Comparison of ENCODE assay signal across 11 cellular contexts in the genomic region with DNA sequence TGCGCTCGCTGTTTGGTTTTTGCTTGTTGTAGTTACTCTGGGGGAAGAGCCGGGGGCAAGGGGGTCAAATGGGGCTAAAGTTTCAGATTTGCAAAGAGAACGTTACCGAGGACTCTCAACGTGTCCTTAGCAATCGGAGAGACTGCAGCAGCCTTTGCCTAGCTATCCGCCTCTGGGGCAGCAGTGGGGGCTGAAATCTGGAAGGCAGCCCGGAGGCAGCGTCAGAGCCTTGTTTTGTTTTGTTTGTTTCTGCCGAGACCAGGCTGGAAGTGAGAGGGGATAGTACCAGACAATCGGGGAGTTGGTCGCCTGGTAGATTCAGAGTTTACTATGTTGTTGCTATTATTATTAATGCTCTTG. TPM values are rescaled to one million over a fixed set of nuclear protein-coding genes. Genes with fewer than 3 reads are reported as not detected.
DNase-seq lines count a peak whose midpoint lies in the region; ATAC-seq and TF ChIP-seq lines count a peak whose summit lies in the region.
"Had no signal": no experiment of that assay in that cellular context is flagged by ENCODE, and none has a peak within 500 bp of the region (broad histone marks: within the 10 kb centered on the region; RNA-seq: fewer than 3 reads in every experiment).

No MANE protein-coding gene starts in this region.

- no peak for DNase-seq in AG10803 (ENCODE audit: low read depth)
- DNase-seq in anterior cingulate cortex (lab: John Stamatoyannopoulos, UW) = peak in 53 of 58 donors; percentile 20 to 82 (median 66)
- DNase-seq in hepatocyte (ENCODE audit: low spot score) = no peak
- peak; percentile 80 for DNase-seq in pons (ENCODE audit: low spot score)
- DNase-seq in body of pancreas = no peak
- DNase-seq in sigmoid colon = no peak
- DNase-seq in SKM-1 (lab: John Stamatoyannopoulos, UW; ENCODE audit: unreplicated experiment) = no peak
- DNase-seq: activated CD4-positive, alpha-beta T cell treated with anti-CD3 and anti-CD28 coated beads for 36 hours had no signal

- H3K36me3 ChIP-seq in hepatocyte (replicated peaks; ENCODE audit: insufficient read depth, low read depth) (no peaks in the 10 kb centered on the region), body of pancreas (replicated peaks in 1 of 2; ENCODE audit: insufficient read depth in 1 of 2, low read depth in 2 of 2) (no peaks in the 10 kb centered on the region), sigmoid colon (no peaks in the 10 kb centered on the region)
- H3K36me3 ChIP-seq: BLaER1 treated with 17β-estradiol and CSF1 and Interleukin-3, amounts not matched to agents 10 nM and 100 nM had no signal

- TF ChIP-seq CTCF in AG10803 (conservative IDR thresholded peaks at IDR 0.05; ENCODE audit: low read length) = no peak
- no peak for TF ChIP-seq CTCF in hepatocyte (IDR thresholded peaks at IDR 0.05; ENCODE audit: poor library complexity)
- TF ChIP-seq CTCF in body of pancreas (IDR thresholded peaks at IDR 0.05) = no peak
- TF ChIP-seq CTCF in sigmoid colon (IDR thresholded peaks at IDR 0.05) = no peak

- no peaks in the 10 kb centered on the region for H4K20me1 ChIP-seq in hepatocyte (ENCODE audit: insufficient read depth, poor library complexity, severe bottlenecking)
- H4K20me1 ChIP-seq: BLaER1 treated with 17β-estradiol and CSF1 and Interleukin-3, amounts not matched to agents 10 nM and 100 nM had no signal

- H3K27ac ChIP-seq in hepatocyte = no peak overlapping the region
- H3K27ac ChIP-seq in body of pancreas = no peak overlapping the region
- H3K27ac ChIP-seq in sigmoid colon = no peak overlapping the region
- H3K27ac ChIP-seq: BLaER1 treated with 17β-estradiol and CSF1 and Interleukin-3, amounts not matched to agents 10 nM and 100 nM; RWPE1 had no signal

- peak overlapping the region; percentile 22 for H2AFZ ChIP-seq in hepatocyte

- H3K4me1 ChIP-seq in hepatocyte (ENCODE audit: insufficient read depth) (peaks cover 10% of the 10 kb centered on the region), body of pancreas (peaks cover 14% of the 10 kb centered on the region), sigmoid colon (peaks cover 0 to 14% (median 13%) of the 10 kb centered on the region in 4 donors)
- H3K4me1 ChIP-seq: BLaER1 treated with 17β-estradiol and CSF1 and Interleukin-3, amounts not matched to agents 10 nM and 100 nM had no signal

- H3K27me3 ChIP-seq in hepatocyte (peaks cover 64% of the 10 kb centered on the region), body of pancreas (peaks cover 0 to 6% of the 10 kb centered on the region in 2 donors), sigmoid colon (peaks cover 10 to 45% (median 21%) of the 10 kb centered on the region in 3 donors)
- H3K27me3 ChIP-seq: BLaER1 treated with 17β-estradiol and CSF1 and Interleukin-3, amounts not matched to agents 10 nM and 100 nM had no signal

- no peak for ATAC-seq in body of pancreas
- no peak for ATAC-seq in GM21717 (IDR thresholded peaks at IDR 0.05; ENCODE audit: unreplicated experiment)
- ATAC-seq: activated CD4-positive, alpha-beta T cell treated with anti-CD3 and anti-CD28 coated beads for 36 hours had no signal

- H3K9me3 ChIP-seq in hepatocyte (ENCODE audit: low read depth) (no peaks in the 10 kb centered on the region), body of pancreas (no peaks in the 10 kb centered on the region), sigmoid colon (no peaks in the 10 kb centered on the region)

- 7% methylated on average over 13 of the region's 13 CpGs for WGBS in hepatocyte (ENCODE audit: low lambda C conversion rate, missing lambda C conversion rate)
- 2 to 3% methylated on average over 13 of the region's 13 CpGs for WGBS in body of pancreas, 2 donors
- 4 to 9% methylated on average over 13 of the region's 13 CpGs for WGBS in sigmoid colon, 2 donors

- intact Hi-C loops in body of pancreas (cut with DNase I) (no loop called here), sigmoid colon (cut with DNase I) (no loop called here)

- TF ChIP-seq POLR2A in body of pancreas (IDR thresholded peaks at IDR 0.05) = no peak
- no peak for TF ChIP-seq POLR2A in sigmoid colon (IDR thresholded peaks at IDR 0.05)

- H3K4me3 ChIP-seq in AG10803 (ENCODE audit: low read length) (peak overlapping the region; percentile 52), hepatocyte (peak overlapping the region; percentile 54), body of pancreas (no peak overlapping the region), sigmoid colon (peak overlapping the region in 2 of 4 donors; percentile 21 to 26)
- H3K4me3 ChIP-seq: BLaER1 treated with 17β-estradiol and CSF1 and Interleukin-3, amounts not matched to agents 10 nM and 100 nM had no signal

- TF ChIP-seq EP300 in sigmoid colon (IDR thresholded peaks at IDR 0.05) = no peak

- no peaks in the 10 kb centered on the region for H3K79me2 ChIP-seq in hepatocyte

- no peaks in the 10 kb centered on the region for H3K9me2 ChIP-seq in hepatocyte (replicated peaks; ENCODE audit: insufficient read depth)

- H3K4me2 ChIP-seq in hepatocyte = peak overlapping the region; percentile 95
- H3K4me2 ChIP-seq: BLaER1 treated with 17β-estradiol and CSF1 and Interleukin-3, amounts not matched to agents 10 nM and 100 nM had no signal

RNA-seq across cellular contexts. Expression of a gene that starts 1.2 kb away (rescaled TPM):
- total RNA-seq in hepatocyte (3.5 and 3.6 TPM in 2 replicates), body of pancreas (1 to 10 TPM in 1 of 2 donors, under 1 TPM in 1; 0.26 to 6.3 TPM), sigmoid colon (under 1 TPM in 3 of 4 donors, not detected in 1; under 0.01 to 0.33 (median 0.27) TPM)
- polyA plus RNA-seq in hepatocyte (0.90 and 1.3 TPM in 2 replicates), sigmoid colon (under 1 TPM in 1 of 3 donors, not detected in 2; 0.15 TPM)

Comparison
In these comparisons a context has a peak if more than half of its experiments do, and no peak if none do; other contexts are left out.
1. DNase-seq: peak in anterior cingulate cortex (53 of 58) and pons (single experiment); none in AG10803 (single experiment), hepatocyte (single experiment), body of pancreas (0 of 4), sigmoid colon (single experiment) and SKM-1 (single experiment).
2. H3K4me3 ChIP-seq: peak in AG10803 (single experiment) and hepatocyte (single experiment); none in body of pancreas (0 of 2).